In genomic region chr3:77915341-77915740, GRCh38 we compare ENCODE assay signal across 15 cellular contexts.
A peak's percentile ranks its signal among the peaks of the same experiment; 100 is the strongest.
DNase-seq lines count a peak whose midpoint lies in the region; ATAC-seq and TF ChIP-seq lines count a peak whose summit lies in the region.
"Had no signal": no experiment of that assay in that cellular context is flagged by ENCODE, and none has a peak within 500 bp of the region (broad histone marks: within the 10 kb centered on the region; RNA-seq: fewer than 3 reads in every experiment).

No MANE protein-coding gene starts in this region.

- H2AK5ac ChIP-seq in mesenchymal stem cell (ENCODE audit: low read length, severe bottlenecking): no peak overlapping the region

- H2AFZ ChIP-seq in PC-3 (ENCODE audit: low read length): peak overlapping the region; percentile 2; the same call in 1 of the 2 replicates
- no peak overlapping the region for H2AFZ ChIP-seq in mesenchymal stem cell (ENCODE audit: low read depth, low read length)
- H2AFZ ChIP-seq in hepatocyte: no peak overlapping the region

- no peaks in the 10 kb centered on the region for H3K9me3 ChIP-seq in PC-3 (ENCODE audit: low read length)
- H3K9me3 ChIP-seq in mesenchymal stem cell (ENCODE audit: control insufficient read depth, low read length): peaks cover 11% of the 10 kb centered on the region
- no peaks in the 10 kb centered on the region for H3K9me3 ChIP-seq in CD4-positive, alpha-beta memory T cell (ENCODE audit: control insufficient read depth in 1 of 2, low read length in 2 of 2)
- no peaks in the 10 kb centered on the region for H3K9me3 ChIP-seq in hepatocyte (ENCODE audit: low read depth)
- H3K9me3 ChIP-seq: Caco-2 had no signal

- no peak overlapping the region for H3K27ac ChIP-seq in PC-3 (ENCODE audit: low read length)
- peak overlapping the region; percentile 32 for H3K27ac ChIP-seq in mesenchymal stem cell (ENCODE audit: low read length, poor library complexity, severe bottlenecking)
- no peak overlapping the region for H3K27ac ChIP-seq in CD4-positive, alpha-beta memory T cell (ENCODE audit: low read depth, low read length)
- H3K27ac ChIP-seq in hepatocyte: no peak overlapping the region
- H3K27ac ChIP-seq: 22Rv1 had no signal

- H3K36me3 Mint-ChIP-seq in activated CD4-positive, alpha-beta T cell treated with anti-CD3 and anti-CD28 coated beads for 36 hours (ENCODE audit: low read depth): no peaks in the 10 kb centered on the region
- no peaks in the 10 kb centered on the region for H3K36me3 Mint-ChIP-seq in CD4-positive, alpha-beta memory T cell
- H3K36me3 Mint-ChIP-seq: CD14-positive monocyte; CD8-positive, alpha-beta memory T cell had no signal

- CTCF ChIA-PET in PC-3 (lab: Charles Lee): no interaction called here
- CTCF ChIA-PET in activated CD4-positive, alpha-beta T cell treated with anti-CD3 and anti-CD28 coated beads for 36 hours (lab: Charles Lee): no interaction called here
- CTCF ChIA-PET in CD4-positive, alpha-beta memory T cell (lab: Charles Lee; ENCODE audit: partially characterized antibody): no interaction called here

- DNase-seq in Caki2 (ENCODE audit: low read depth) (peak; percentile 19), PC-3 (no peak), glomerular visceral epithelial cell (ENCODE audit: extremely low spot score) (peak; percentile 4), mesenchymal stem cell (no peak), mucosa of gallbladder (ENCODE audit: low spot score) (no peak), hepatocyte (ENCODE audit: low spot score) (no peak)
- DNase-seq in activated CD4-positive, alpha-beta T cell treated with anti-CD3 and anti-CD28 coated beads for 36 hours: no peak
- DNase-seq in CD4-positive, alpha-beta memory T cell: no peak
- DNase-seq: Caco-2; CD8-positive, alpha-beta memory T cell; GOT3; IMR-90 had no signal

- no peaks in the 10 kb centered on the region for H3K79me1 ChIP-seq in mesenchymal stem cell (replicated peaks; ENCODE audit: low read length, poor library complexity, severe bottlenecking)

- no peak overlapping the region for H3K4me3 Mint-ChIP-seq in activated CD4-positive, alpha-beta T cell treated with anti-CD3 and anti-CD28 coated beads for 36 hours
- H3K4me3 Mint-ChIP-seq in CD4-positive, alpha-beta memory T cell: no peak overlapping the region
- H3K4me3 Mint-ChIP-seq: CD14-positive monocyte; CD8-positive, alpha-beta memory T cell had no signal

- peaks cover 8% of the 10 kb centered on the region for H3K9me3 Mint-ChIP-seq in activated CD4-positive, alpha-beta T cell treated with anti-CD3 and anti-CD28 coated beads for 36 hours (ENCODE audit: low read depth)
- peaks cover under 1 to 27% (median 15%) of the 10 kb centered on the region in 8 donors for H3K9me3 Mint-ChIP-seq in CD4-positive, alpha-beta memory T cell

- TF ChIP-seq CTCF in PC-3 (conservative IDR thresholded peaks at IDR 0.05; ENCODE audit: low read depth, low read length) (no peak), hepatocyte (IDR thresholded peaks at IDR 0.05; ENCODE audit: poor library complexity) (no peak)

- H3K27me3 ChIP-seq in PC-3 (ENCODE audit: low read length) (no peaks in the 10 kb centered on the region), mesenchymal stem cell (ENCODE audit: control insufficient read depth in 1 of 2, insufficient read depth in 1 of 2, low read length in 2 of 2) (no peaks in the 10 kb centered on the region), hepatocyte (no peaks in the 10 kb centered on the region)
- H3K27me3 ChIP-seq in CD4-positive, alpha-beta memory T cell (ENCODE audit: insufficient read depth, low read length): no peaks in the 10 kb centered on the region

- H3K9me2 ChIP-seq in PC-3 (replicated peaks; ENCODE audit: low read length) (no peaks in the 10 kb centered on the region; the same call in 1 of the 2 replicates), hepatocyte (replicated peaks; ENCODE audit: insufficient read depth) (no peaks in the 10 kb centered on the region)

- no peak for ATAC-seq in PC-3
- ATAC-seq in activated CD4-positive, alpha-beta T cell treated with anti-CD3 and anti-CD28 coated beads for 36 hours: no peak

- no peak overlapping the region for H2BK120ac ChIP-seq in mesenchymal stem cell (ENCODE audit: low read depth, low read length)

- no peaks in the 10 kb centered on the region for H3F3A ChIP-seq in PC-3 (ENCODE audit: low read length, unreplicated experiment)

- no peak overlapping the region for H3K4me2 ChIP-seq in PC-3 (ENCODE audit: low read length)
- H3K4me2 ChIP-seq in mesenchymal stem cell (ENCODE audit: low read length, poor library complexity, severe bottlenecking): no peak overlapping the region
- H3K4me2 ChIP-seq in hepatocyte: no peak overlapping the region

- POLR2A ChIA-PET in PC-3 (lab: Charles Lee; ENCODE audit: unreplicated experiment): no interaction called here
- POLR2A ChIA-PET in activated CD4-positive, alpha-beta T cell treated with anti-CD3 and anti-CD28 coated beads for 36 hours (lab: Charles Lee): no interaction called here
- POLR2A ChIA-PET in CD4-positive, alpha-beta memory T cell (lab: Charles Lee; ENCODE audit: partially characterized antibody): no interaction called here

- no peak overlapping the region for H3K27ac Mint-ChIP-seq in activated CD4-positive, alpha-beta T cell treated with anti-CD3 and anti-CD28 coated beads for 36 hours
- no peak overlapping the region for H3K27ac Mint-ChIP-seq in CD4-positive, alpha-beta memory T cell
- H3K27ac Mint-ChIP-seq: CD14-positive monocyte; CD8-positive, alpha-beta memory T cell had no signal

- H3K27me3 Mint-ChIP-seq in activated CD4-positive, alpha-beta T cell treated with anti-CD3 and anti-CD28 coated beads for 36 hours: no peaks in the 10 kb centered on the region
- no peaks in the 10 kb centered on the region for H3K27me3 Mint-ChIP-seq in CD4-positive, alpha-beta memory T cell
- H3K27me3 Mint-ChIP-seq: CD8-positive, alpha-beta memory T cell had no signal

- in situ Hi-C loops in Caki2 (cut with HindIII; ENCODE audit: low pct_unique_long_range_greater_than_20kb, low sequenced_read_pairs): no loop called here

- H4K91ac ChIP-seq in mesenchymal stem cell (ENCODE audit: low read length): no peak overlapping the region

- no peaks in the 10 kb centered on the region for H4K20me1 ChIP-seq in PC-3 (ENCODE audit: low read length)
- H4K20me1 ChIP-seq in hepatocyte (ENCODE audit: insufficient read depth, poor library complexity, severe bottlenecking): no peaks in the 10 kb centered on the region

- no peaks in the 10 kb centered on the region for H3K4me1 Mint-ChIP-seq in activated CD4-positive, alpha-beta T cell treated with anti-CD3 and anti-CD28 coated beads for 36 hours
- H3K4me1 Mint-ChIP-seq in CD4-positive, alpha-beta memory T cell: no peaks in the 10 kb centered on the region
- H3K4me1 Mint-ChIP-seq: CD14-positive monocyte; CD8-positive, alpha-beta memory T cell had no signal

- BruUV-seq in PC-3 (replicated peaks; lab: Mats Ljungman, UMichigan): no TSS peak

- H3K9ac ChIP-seq in PC-3 (ENCODE audit: low read length): no peak overlapping the region
- no peak overlapping the region for H3K9ac ChIP-seq in mesenchymal stem cell (ENCODE audit: low read length)

- no peak overlapping the region for H4K8ac ChIP-seq in mesenchymal stem cell (ENCODE audit: low read length)

- no peak overlapping the region for H3K18ac ChIP-seq in mesenchymal stem cell (ENCODE audit: low read depth in 1 of 2, low read length in 2 of 2)

- no peak overlapping the region for H2BK12ac ChIP-seq in mesenchymal stem cell (ENCODE audit: low read length in 2 of 2)

- no peaks in the 10 kb centered on the region for H3K4me1 ChIP-seq in PC-3 (ENCODE audit: insufficient read depth, low read length)
- H3K4me1 ChIP-seq in mesenchymal stem cell (ENCODE audit: control insufficient read depth, insufficient read depth, low read depth, low read length): no peaks in the 10 kb centered on the region
- no peaks in the 10 kb centered on the region for H3K4me1 ChIP-seq in CD4-positive, alpha-beta memory T cell (ENCODE audit: insufficient read depth, low read length)
- no peaks in the 10 kb centered on the region for H3K4me1 ChIP-seq in hepatocyte (ENCODE audit: insufficient read depth)
- H3K4me1 ChIP-seq: Caco-2 had no signal

- H3K36me3 ChIP-seq in PC-3 (ENCODE audit: low read depth, low read length): no peaks in the 10 kb centered on the region
- no peaks in the 10 kb centered on the region for H3K36me3 ChIP-seq in mesenchymal stem cell (ENCODE audit: control insufficient read depth in 1 of 2, insufficient read depth in 2 of 2, low read depth in 1 of 2, low read length in 2 of 2)
- H3K36me3 ChIP-seq in CD4-positive, alpha-beta memory T cell (ENCODE audit: insufficient read depth, low read length): no peaks in the 10 kb centered on the region
- no peaks in the 10 kb centered on the region for H3K36me3 ChIP-seq in hepatocyte (replicated peaks; ENCODE audit: insufficient read depth, low read depth)
- H3K36me3 ChIP-seq: HAP-1 had no signal

- no peak overlapping the region for H3K4ac ChIP-seq in mesenchymal stem cell (ENCODE audit: low read depth in 1 of 2, low read length in 2 of 2)

- WGBS in mesenchymal stem cell: 88% methylated on average over 2 of the region's 2 CpGs
- WGBS in hepatocyte (ENCODE audit: low lambda C conversion rate, missing lambda C conversion rate): 69% methylated on average over 2 of the region's 2 CpGs

- H3K14ac ChIP-seq in mesenchymal stem cell (ENCODE audit: low read length in 2 of 2): no peak overlapping the region

- no peaks in the 10 kb centered on the region for H3K79me2 ChIP-seq in PC-3 (ENCODE audit: low read length)
- no peaks in the 10 kb centered on the region for H3K79me2 ChIP-seq in hepatocyte

- H3K4me3 ChIP-seq in PC-3 (ENCODE audit: low read length) (no peak overlapping the region), mesenchymal stem cell (ENCODE audit: insufficient read depth in 1 of 2, low read depth in 1 of 2, low read length in 2 of 2) (no peak overlapping the region), hepatocyte (no peak overlapping the region)
- no peak overlapping the region for H3K4me3 ChIP-seq in CD4-positive, alpha-beta memory T cell (ENCODE audit: low read length in 2 of 2)
- H3K4me3 ChIP-seq: HAP-1 had no signal

- H3K23ac ChIP-seq in mesenchymal stem cell (ENCODE audit: low read length in 2 of 2): no peak overlapping the region

- intact Hi-C loops in PC-3 (cut with micrococcal nuclease): no loop called here
- intact Hi-C loops in activated CD4-positive, alpha-beta T cell treated with anti-CD3 and anti-CD28 coated beads for 36 hours (cut with DNase I, micrococcal nuclease): no loop called here
- intact Hi-C loops in CD4-positive, alpha-beta memory T cell (cut with micrococcal nuclease): no loop called here

- no peak overlapping the region for H2BK5ac ChIP-seq in mesenchymal stem cell (ENCODE audit: low read depth, low read length, poor library complexity, severe bottlenecking)

- H2BK15ac ChIP-seq in mesenchymal stem cell (ENCODE audit: low read depth, poor library complexity, severe bottlenecking): no peak overlapping the region

Comparison
In these comparisons a context has a peak if more than half of its experiments do, and no peak if none do; other contexts are left out.
1. DNase-seq: peak in Caki2 (single experiment) and glomerular visceral epithelial cell (single experiment); none in PC-3 (single experiment), mesenchymal stem cell (single experiment), activated CD4-positive, alpha-beta T cell treated with anti-CD3 and anti-CD28 coated beads for 36 hours (single experiment), CD4-positive, alpha-beta memory T cell (0 of 5), mucosa of gallbladder (single experiment) and hepatocyte (single experiment).